16 cellular contexts compared by ENCODE assay signal in the genomic region with DNA sequence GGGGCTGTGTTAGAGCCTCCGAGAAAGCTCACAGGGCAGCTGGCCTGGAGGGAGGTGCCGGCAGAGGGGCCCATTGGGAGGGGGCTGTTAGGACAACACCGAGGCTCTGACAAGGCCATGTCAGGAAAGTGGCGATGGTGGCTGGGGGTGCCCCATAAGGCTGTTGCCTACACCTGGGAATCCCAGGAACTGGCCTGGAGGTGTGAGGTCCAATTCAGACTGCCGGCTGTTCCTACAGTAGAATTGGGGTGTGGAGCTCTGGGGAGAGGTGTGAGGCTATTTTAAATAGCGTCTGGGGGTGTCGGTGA.
DNase-seq lines count a peak whose midpoint lies in the region; ATAC-seq and TF ChIP-seq lines count a peak whose summit lies in the region.
"Had no signal": no experiment of that assay in that cellular context is flagged by ENCODE, and none has a peak within 500 bp of the region (broad histone marks: within the 10 kb centered on the region; RNA-seq: fewer than 3 reads in every experiment).

No MANE protein-coding gene starts in this region.

- no peaks in the 10 kb centered on the region for H3K27me3 ChIP-seq in GM23338 (ENCODE audit: insufficient read depth)
- H3K27me3 ChIP-seq: left lung, MG63, pancreas, vagina had no signal

- POLR2A ChIA-PET in naive thymus-derived CD8-positive, alpha-beta T cell (lab: Charles Lee): interaction anchor here (1.5 kb wide), 1 partner anchor 10 kb away, joined by 5 read pairs; no protein-coding TSS in a partner anchor

- no peak overlapping the region for H3K4me3 Mint-ChIP-seq in CD14-positive monocyte
- no peak overlapping the region for H3K4me3 Mint-ChIP-seq in GM23338
- H3K4me3 Mint-ChIP-seq in activated naive CD8-positive, alpha-beta T cell treated with anti-CD3 and anti-CD28 coated beads, Interleukin-2, amount 50 U/mL, for 24 hours: no peak overlapping the region
- no peak overlapping the region for H3K4me3 Mint-ChIP-seq in naive thymus-derived CD8-positive, alpha-beta T cell

- no peaks in the 10 kb centered on the region for H3K9me2 ChIP-seq in GM23338 (ENCODE audit: insufficient read depth)

- no peaks in the 10 kb centered on the region; the same call in 1 of the 2 replicates for H4K20me1 ChIP-seq in GM23338 (replicated peaks; ENCODE audit: insufficient read depth)

- H3K27me3 Mint-ChIP-seq in CD14-positive monocyte (ENCODE audit: low read depth in 3 of 3) (no peaks in the 10 kb centered on the region), GM23338 (ENCODE audit: insufficient read depth, low read depth, poor library complexity) (peaks cover 18% of the 10 kb centered on the region)
- H3K27me3 Mint-ChIP-seq in activated naive CD8-positive, alpha-beta T cell treated with anti-CD3 and anti-CD28 coated beads, Interleukin-2, amount 50 U/mL, for 24 hours: no peaks in the 10 kb centered on the region
- H3K27me3 Mint-ChIP-seq in naive thymus-derived CD8-positive, alpha-beta T cell: no peaks in the 10 kb centered on the region

- ATAC-seq in GM23338: no peak
- no peak for ATAC-seq in activated naive CD8-positive, alpha-beta T cell treated with anti-CD3 and anti-CD28 coated beads, Interleukin-2, amount 50 U/mL, for 24 hours
- no peak for ATAC-seq in naive thymus-derived CD8-positive, alpha-beta T cell
- ATAC-seq: left lung, pancreas had no signal

- 0 out of 2 replicates have a peak, but pooled peaks cover 7% of the 10 kb centered on the region for H3F3A ChIP-seq in GM23338 (replicated peaks; ENCODE audit: low read depth)

- no peaks in the 10 kb centered on the region; the same call in 1 of the 2 replicates for H3K79me2 ChIP-seq in GM23338 (replicated peaks; ENCODE audit: insufficient read depth)

- no peaks in the 10 kb centered on the region for H3K36me3 ChIP-seq in GM23338 (ENCODE audit: insufficient read depth)
- H3K36me3 ChIP-seq: vagina had no signal

- peaks cover 19 to 21% of the 10 kb centered on the region in 2 donors for H3K36me3 Mint-ChIP-seq in CD14-positive monocyte
- H3K36me3 Mint-ChIP-seq in GM23338 (ENCODE audit: low read depth): peaks cover 5% of the 10 kb centered on the region; the same call in 1 of the 3 replicates
- peaks cover 2% of the 10 kb centered on the region for H3K36me3 Mint-ChIP-seq in activated naive CD8-positive, alpha-beta T cell treated with anti-CD3 and anti-CD28 coated beads, Interleukin-2, amount 50 U/mL, for 24 hours (ENCODE audit: low read depth)
- H3K36me3 Mint-ChIP-seq in naive thymus-derived CD8-positive, alpha-beta T cell: peaks cover 0 to 18% (median 4%) of the 10 kb centered on the region in 3 donors

- H3K27ac Mint-ChIP-seq in CD14-positive monocyte (peak overlapping the region in 4 of 7 donors; percentile 3 to 86 (median 42)), GM23338 (peak overlapping the region; percentile 63)
- H3K27ac Mint-ChIP-seq in activated naive CD8-positive, alpha-beta T cell treated with anti-CD3 and anti-CD28 coated beads, Interleukin-2, amount 50 U/mL, for 24 hours: peak overlapping the region; percentile 39
- peak overlapping the region in 7 of 10 donors; percentile 29 to 93 (median 79) for H3K27ac Mint-ChIP-seq in naive thymus-derived CD8-positive, alpha-beta T cell

- no peak overlapping the region for H2AFZ ChIP-seq in GM23338

- peaks cover 19% of the 10 kb centered on the region for H3K4me1 Mint-ChIP-seq in CD14-positive monocyte
- H3K4me1 Mint-ChIP-seq in GM23338: peaks cover 25% of the 10 kb centered on the region
- peaks cover 33% of the 10 kb centered on the region for H3K4me1 Mint-ChIP-seq in activated naive CD8-positive, alpha-beta T cell treated with anti-CD3 and anti-CD28 coated beads, Interleukin-2, amount 50 U/mL, for 24 hours
- H3K4me1 Mint-ChIP-seq in naive thymus-derived CD8-positive, alpha-beta T cell: peaks cover 7 to 27% (median 24%) of the 10 kb centered on the region in 4 donors

- no peak overlapping the region for H3K27ac ChIP-seq in GM23338 (ENCODE audit: low read depth)
- H3K27ac ChIP-seq: left lung, pancreas, vagina had no signal

- TF ChIP-seq CTCF in CD14-positive monocyte (IDR thresholded peaks at IDR 0.05) (no peak), GM23338 (conservative IDR thresholded peaks at IDR 0.05; ENCODE audit: low read depth in 2 of 2) (no peak)

- intact Hi-C loops in CD14-positive monocyte (cut with micrococcal nuclease): no loop called here

- H3K4me2 ChIP-seq in GM23338: no peak overlapping the region

- peaks cover 0 to 3% (median 0%) of the 10 kb centered on the region in 7 donors for H3K9me3 Mint-ChIP-seq in CD14-positive monocyte
- H3K9me3 Mint-ChIP-seq in GM23338: no peaks in the 10 kb centered on the region; the same call in 2 of the 3 replicates
- H3K9me3 Mint-ChIP-seq in activated naive CD8-positive, alpha-beta T cell treated with anti-CD3 and anti-CD28 coated beads, Interleukin-2, amount 50 U/mL, for 24 hours: no peaks in the 10 kb centered on the region
- no peaks in the 10 kb centered on the region for H3K9me3 Mint-ChIP-seq in naive thymus-derived CD8-positive, alpha-beta T cell

- H3K4me1 ChIP-seq in GM23338 (ENCODE audit: insufficient read depth): peaks cover 14% of the 10 kb centered on the region
- H3K4me1 ChIP-seq: pancreas had no signal

- no peak for DNase-seq in CD14-positive monocyte (ENCODE audit: low spot score)
- no peak for DNase-seq in GM23338 (ENCODE audit: low spot score)
- DNase-seq in activated naive CD8-positive, alpha-beta T cell treated with anti-CD3 and anti-CD28 coated beads, Interleukin-2, amount 50 U/mL, for 24 hours: no peak
- DNase-seq in naive thymus-derived CD8-positive, alpha-beta T cell: no peak
- no peak for DNase-seq in HuH-7 (ENCODE audit: low spot score)
- no peak for DNase-seq in UCSD-AML1 (lab: John Stamatoyannopoulos, UW; ENCODE audit: unreplicated experiment)
- DNase-seq in pons (ENCODE audit: low spot score): no peak
- DNase-seq in SW480 (ENCODE audit: low spot score): no peak
- DNase-seq: cortex of kidney, HCEC 1CT, MG63, NCI-H1930, NCI-H446 had no signal

- no peak overlapping the region for H3K4me3 ChIP-seq in GM23338
- H3K4me3 ChIP-seq: left lung, MG63, pancreas, vagina had no signal

TF ChIP-seq in GM23338, 12 proteins besides CTCF, POLR2A, EP300 and RAD21 (continues in another document):
- TF ChIP-seq JUNB (IDR thresholded peaks at IDR 0.05; ENCODE audit: unreplicated experiment) (no peak), EZH2 (IDR thresholded peaks at IDR 0.05; ENCODE audit: low read depth, unreplicated experiment) (no peak), CREB1 (CRISPR knock-in tag; IDR thresholded peaks at IDR 0.05; ENCODE audit: low read depth) (no peak)
- TF ChIP-seq, protein P1, sequence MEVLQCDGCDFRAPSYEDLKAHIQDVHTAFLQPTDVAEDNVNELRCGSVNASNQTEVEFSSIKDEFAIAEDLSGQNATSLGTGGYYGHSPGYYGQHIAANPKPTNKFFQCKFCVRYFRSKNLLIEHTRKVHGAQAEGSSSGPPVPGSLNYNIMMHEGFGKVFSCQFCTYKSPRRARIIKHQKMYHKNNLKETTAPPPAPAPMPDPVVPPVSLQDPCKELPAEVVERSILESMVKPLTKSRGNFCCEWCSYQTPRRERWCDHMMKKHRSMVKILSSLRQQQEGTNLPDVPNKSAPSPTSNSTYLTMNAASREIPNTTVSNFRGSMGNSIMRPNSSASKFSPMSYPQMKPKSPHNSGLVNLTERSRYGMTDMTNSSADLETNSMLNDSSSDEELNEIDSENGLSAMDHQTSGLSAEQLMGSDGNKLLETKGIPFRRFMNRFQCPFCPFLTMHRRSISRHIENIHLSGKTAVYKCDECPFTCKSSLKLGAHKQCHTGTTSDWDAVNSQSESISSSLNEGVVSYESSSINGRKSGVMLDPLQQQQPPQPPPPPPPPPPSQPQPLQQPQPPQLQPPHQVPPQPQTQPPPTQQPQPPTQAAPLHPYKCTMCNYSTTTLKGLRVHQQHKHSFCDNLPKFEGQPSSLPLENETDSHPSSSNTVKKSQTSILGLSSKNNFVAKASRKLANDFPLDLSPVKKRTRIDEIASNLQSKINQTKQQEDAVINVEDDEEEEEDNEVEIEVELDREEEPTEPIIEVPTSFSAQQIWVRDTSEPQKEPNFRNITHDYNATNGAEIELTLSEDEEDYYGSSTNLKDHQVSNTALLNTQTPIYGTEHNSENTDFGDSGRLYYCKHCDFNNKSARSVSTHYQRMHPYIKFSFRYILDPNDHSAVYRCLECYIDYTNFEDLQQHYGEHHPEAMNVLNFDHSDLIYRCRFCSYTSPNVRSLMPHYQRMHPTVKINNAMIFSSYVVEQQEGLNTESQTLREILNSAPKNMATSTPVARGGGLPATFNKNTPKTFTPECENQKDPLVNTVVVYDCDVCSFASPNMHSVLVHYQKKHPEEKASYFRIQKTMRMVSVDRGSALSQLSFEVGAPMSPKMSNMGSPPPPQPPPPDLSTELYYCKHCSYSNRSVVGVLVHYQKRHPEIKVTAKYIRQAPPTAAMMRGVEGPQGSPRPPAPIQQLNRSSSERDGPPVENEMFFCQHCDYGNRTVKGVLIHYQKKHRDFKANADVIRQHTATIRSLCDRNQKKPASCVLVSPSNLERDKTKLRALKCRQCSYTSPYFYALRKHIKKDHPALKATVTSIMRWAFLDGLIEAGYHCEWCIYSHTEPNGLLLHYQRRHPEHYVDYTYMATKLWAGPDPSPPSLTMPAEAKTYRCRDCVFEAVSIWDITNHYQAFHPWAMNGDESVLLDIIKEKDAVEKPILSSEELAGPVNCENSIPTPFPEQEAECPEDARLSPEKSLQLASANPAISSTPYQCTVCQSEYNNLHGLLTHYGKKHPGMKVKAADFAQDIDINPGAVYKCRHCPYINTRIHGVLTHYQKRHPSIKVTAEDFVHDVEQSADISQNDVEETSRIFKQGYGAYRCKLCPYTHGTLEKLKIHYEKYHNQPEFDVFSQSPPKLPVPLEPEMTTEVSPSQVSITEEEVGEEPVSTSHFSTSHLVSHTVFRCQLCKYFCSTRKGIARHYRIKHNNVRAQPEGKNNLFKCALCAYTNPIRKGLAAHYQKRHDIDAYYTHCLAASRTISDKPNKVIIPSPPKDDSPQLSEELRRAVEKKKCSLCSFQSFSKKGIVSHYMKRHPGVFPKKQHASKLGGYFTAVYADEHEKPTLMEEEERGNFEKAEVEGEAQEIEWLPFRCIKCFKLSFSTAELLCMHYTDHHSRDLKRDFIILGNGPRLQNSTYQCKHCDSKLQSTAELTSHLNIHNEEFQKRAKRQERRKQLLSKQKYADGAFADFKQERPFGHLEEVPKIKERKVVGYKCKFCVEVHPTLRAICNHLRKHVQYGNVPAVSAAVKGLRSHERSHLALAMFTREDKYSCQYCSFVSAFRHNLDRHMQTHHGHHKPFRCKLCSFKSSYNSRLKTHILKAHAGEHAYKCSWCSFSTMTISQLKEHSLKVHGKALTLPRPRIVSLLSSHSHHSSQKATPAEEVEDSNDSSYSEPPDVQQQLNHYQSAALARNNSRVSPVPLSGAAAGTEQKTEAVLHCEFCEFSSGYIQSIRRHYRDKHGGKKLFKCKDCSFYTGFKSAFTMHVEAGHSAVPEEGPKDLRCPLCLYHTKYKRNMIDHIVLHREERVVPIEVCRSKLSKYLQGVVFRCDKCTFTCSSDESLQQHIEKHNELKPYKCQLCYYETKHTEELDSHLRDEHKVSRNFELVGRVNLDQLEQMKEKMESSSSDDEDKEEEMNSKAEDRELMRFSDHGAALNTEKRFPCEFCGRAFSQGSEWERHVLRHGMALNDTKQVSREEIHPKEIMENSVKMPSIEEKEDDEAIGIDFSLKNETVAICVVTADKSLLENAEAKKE (CRISPR knock-in tag; IDR thresholded peaks at IDR 0.05): no peak
